In genomic region chr1:942864-943533, GRCh38 we compare ENCODE assay signal across 2 cellular contexts.
TF ChIP-seq lines count a peak whose summit lies in the region.

No MANE protein-coding gene starts in this region.

TF ChIP-seq in GM12878, 131 proteins besides CTCF, POLR2A, EP300 and RAD21 (continues in another document):
- TF ChIP-seq BHLHE40 (IDR thresholded peaks at IDR 0.05; ENCODE audit: borderline replicate concordance in 1 of 2, low read depth in 2 of 2, low read length in 1 of 2), result no peak
- TF ChIP-seq POLR2AphosphoS5 (IDR thresholded peaks at IDR 0.05; ENCODE audit: low read length), result no peak
- TF ChIP-seq YY1 (IDR thresholded peaks at IDR 0.05; ENCODE audit: low read depth, low read length), result no peak
- TF ChIP-seq ZBTB4 (CRISPR knock-in tag; IDR thresholded peaks at IDR 0.05), result no peak
- peak; percentile 61; the same call in 1 of the 2 replicates for TF ChIP-seq POLR2AphosphoS2 (IDR thresholded peaks at IDR 0.05; ENCODE audit: low read depth, low read length)
- TF ChIP-seq PML (IDR thresholded peaks at IDR 0.05; ENCODE audit: low read length), result 0 out of 2 replicates have a peak, but pooled peaks have one; percentile 32
- TF ChIP-seq FOXK2 (IDR thresholded peaks at IDR 0.05), result no peak
- TF ChIP-seq MTA3 (IDR thresholded peaks at IDR 0.05; ENCODE audit: borderline replicate concordance, low read length), result peak; percentile 64; the same call in 1 of the 2 replicates
- TF ChIP-seq, protein P1, sequence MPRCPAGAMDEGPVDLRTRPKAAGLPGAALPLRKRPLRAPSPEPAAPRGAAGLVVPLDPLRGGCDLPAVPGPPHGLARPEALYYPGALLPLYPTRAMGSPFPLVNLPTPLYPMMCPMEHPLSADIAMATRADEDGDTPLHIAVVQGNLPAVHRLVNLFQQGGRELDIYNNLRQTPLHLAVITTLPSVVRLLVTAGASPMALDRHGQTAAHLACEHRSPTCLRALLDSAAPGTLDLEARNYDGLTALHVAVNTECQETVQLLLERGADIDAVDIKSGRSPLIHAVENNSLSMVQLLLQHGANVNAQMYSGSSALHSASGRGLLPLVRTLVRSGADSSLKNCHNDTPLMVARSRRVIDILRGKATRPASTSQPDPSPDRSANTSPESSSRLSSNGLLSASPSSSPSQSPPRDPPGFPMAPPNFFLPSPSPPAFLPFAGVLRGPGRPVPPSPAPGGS (IDR thresholded peaks at IDR 0.05; ENCODE audit: borderline replicate concordance, insufficient read depth, low read depth, low read length, poor library complexity, severe bottlenecking), result peak; percentile 20
- TF ChIP-seq ZNF687 (IDR thresholded peaks at IDR 0.05), result no peak
- no peak for TF ChIP-seq HDAC2 (IDR thresholded peaks at IDR 0.05)
- TF ChIP-seq CREB1 (IDR thresholded peaks at IDR 0.05; ENCODE audit: low read depth), result no peak
- TF ChIP-seq GABPA (IDR thresholded peaks at IDR 0.05; ENCODE audit: low read depth), result no peak
- no peak for TF ChIP-seq NR2C2 (IDR thresholded peaks at IDR 0.05; ENCODE audit: borderline replicate concordance, control insufficient read depth, insufficient read length, low read depth)
- no peak for TF ChIP-seq STAT1 (conservative IDR thresholded peaks at IDR 0.05)
- no peak for TF ChIP-seq RCOR1 (conservative IDR thresholded peaks at IDR 0.05; ENCODE audit: low read depth, low read length)
- TF ChIP-seq HDGF (IDR thresholded peaks at IDR 0.05), result no peak
- no peak for TF ChIP-seq RELA (IDR thresholded peaks at IDR 0.05; ENCODE audit: borderline replicate concordance, partially characterized antibody)
- TF ChIP-seq SRF (IDR thresholded peaks at IDR 0.05; ENCODE audit: low read depth in 2 of 2, low read length in 2 of 2), result no peak
- no peak for TF ChIP-seq SMAD1 (IDR thresholded peaks at IDR 0.05; ENCODE audit: low read depth, partially characterized antibody)
- no peak for TF ChIP-seq SPI1 (IDR thresholded peaks at IDR 0.05; ENCODE audit: borderline replicate concordance, insufficient read depth, low read depth, low read length)
- no peak for TF ChIP-seq ZNF622 (IDR thresholded peaks at IDR 0.05)
- no peak for TF ChIP-seq RAD51 (IDR thresholded peaks at IDR 0.05)
- no peak for TF ChIP-seq ZNF384 (IDR thresholded peaks at IDR 0.05; ENCODE audit: borderline replicate concordance, low read depth, low read length)

TF ChIP-seq in liver, 16 proteins besides CTCF, POLR2A, EP300 and RAD21:
- TF ChIP-seq HNF4G (IDR thresholded peaks at IDR 0.05) (no peak), FOXA1 (IDR thresholded peaks at IDR 0.05) (no peak), MAX (IDR thresholded peaks at IDR 0.05) (no peak), YY1 (IDR thresholded peaks at IDR 0.05) (no peak), FOXA2 (IDR thresholded peaks at IDR 0.05) (no peak), TAF1 (conservative IDR thresholded peaks at IDR 0.05) (no peak), EGR1 (IDR thresholded peaks at IDR 0.05; ENCODE audit: low read depth in 2 of 2) (no peak), HNF4A (conservative IDR thresholded peaks at IDR 0.05) (no peak), NR2F2 (IDR thresholded peaks at IDR 0.05) (no peak), ZBTB33 (IDR thresholded peaks at IDR 0.05) (no peak), RXRA (IDR thresholded peaks at IDR 0.05) (no peak), GABPA (IDR thresholded peaks at IDR 0.05 in 1 of 2, conservative IDR thresholded peaks at IDR 0.05 in 1 of 2) (no peak)
